9 cellular contexts compared by ENCODE assay signal in genomic region chr16:27374231-27374793, GRCh38. TPM values are rescaled to one million over a fixed set of nuclear protein-coding genes. Genes with fewer than 3 reads are reported as not detected.
DNase-seq lines count a peak whose midpoint lies in the region; ATAC-seq lines count a peak whose summit lies in the region.
"Had no signal": no experiment of that assay in that cellular context is flagged by ENCODE, and none has a peak within 500 bp of the region (broad histone marks: within the 10 kb centered on the region; RNA-seq: fewer than 3 reads in every experiment).

No MANE protein-coding gene starts in this region.

- no peaks in the 10 kb centered on the region for H3K27me3 Mint-ChIP-seq in activated naive CD4-positive, alpha-beta T cell treated with anti-CD3 and anti-CD28 coated beads for 36 hours (ENCODE audit: low read depth)
- H3K27me3 Mint-ChIP-seq in activated CD4-positive, alpha-beta memory T cell treated with anti-CD3 and anti-CD28 coated beads for 36 hours: no peaks in the 10 kb centered on the region
- no peaks in the 10 kb centered on the region for H3K27me3 Mint-ChIP-seq in stimulated activated memory B cell treated with anti-CD40 and anti-IgM and Interleukin-4, amounts not matched to agents 10 μg/mL and 1 μg/mL and 100 μg/mL, for 72 hours
- H3K27me3 Mint-ChIP-seq: CD4-positive, CD25-positive, alpha-beta regulatory T cell had no signal

- H3K36me3 Mint-ChIP-seq in activated naive CD4-positive, alpha-beta T cell treated with anti-CD3 and anti-CD28 coated beads for 36 hours (ENCODE audit: low read depth): peaks cover 9% of the 10 kb centered on the region
- H3K36me3 Mint-ChIP-seq in activated CD4-positive, alpha-beta memory T cell treated with anti-CD3 and anti-CD28 coated beads for 36 hours: peaks cover 7% of the 10 kb centered on the region
- H3K36me3 Mint-ChIP-seq in stimulated activated memory B cell treated with anti-CD40 and anti-IgM and Interleukin-4, amounts not matched to agents 10 μg/mL and 1 μg/mL and 100 μg/mL, for 72 hours: no peaks in the 10 kb centered on the region
- H3K36me3 Mint-ChIP-seq: CD4-positive, CD25-positive, alpha-beta regulatory T cell had no signal

- POLR2A ChIA-PET in activated CD4-positive, alpha-beta memory T cell treated with anti-CD3 and anti-CD28 coated beads for 36 hours (lab: Charles Lee): interaction anchor here (1.2 to 2.1 kb wide), 8 partner anchors 13 to 205 kb away, joined by 4 to 17 read pairs (median 6); partner anchors contain the start of gene IL21R

- peaks cover 18% of the 10 kb centered on the region for H3K9me3 Mint-ChIP-seq in activated naive CD4-positive, alpha-beta T cell treated with anti-CD3 and anti-CD28 coated beads for 36 hours
- H3K9me3 Mint-ChIP-seq in activated CD4-positive, alpha-beta memory T cell treated with anti-CD3 and anti-CD28 coated beads for 36 hours: peaks cover 18% of the 10 kb centered on the region
- peaks cover 3% of the 10 kb centered on the region for H3K9me3 Mint-ChIP-seq in stimulated activated memory B cell treated with anti-CD40 and anti-IgM and Interleukin-4, amounts not matched to agents 10 μg/mL and 1 μg/mL and 100 μg/mL, for 72 hours

- ATAC-seq in HG03064 (IDR thresholded peaks at IDR 0.05; ENCODE audit: low read depth, unreplicated experiment) (peak; percentile 37), left colon (no peak), HG03025 (IDR thresholded peaks at IDR 0.05; ENCODE audit: low FRiP score, unreplicated experiment) (no peak)
- ATAC-seq in stimulated activated memory B cell treated with anti-CD40 and anti-IgM and Interleukin-4, amounts not matched to agents 10 μg/mL and 1 μg/mL and 100 μg/mL, for 72 hours: peak; percentile 68

- no peak overlapping the region for H3K4me3 Mint-ChIP-seq in activated naive CD4-positive, alpha-beta T cell treated with anti-CD3 and anti-CD28 coated beads for 36 hours
- H3K4me3 Mint-ChIP-seq in activated CD4-positive, alpha-beta memory T cell treated with anti-CD3 and anti-CD28 coated beads for 36 hours: no peak overlapping the region
- H3K4me3 Mint-ChIP-seq in stimulated activated memory B cell treated with anti-CD40 and anti-IgM and Interleukin-4, amounts not matched to agents 10 μg/mL and 1 μg/mL and 100 μg/mL, for 72 hours: no peak overlapping the region
- H3K4me3 Mint-ChIP-seq: CD4-positive, CD25-positive, alpha-beta regulatory T cell had no signal

- H3K4me1 Mint-ChIP-seq in activated naive CD4-positive, alpha-beta T cell treated with anti-CD3 and anti-CD28 coated beads for 36 hours (ENCODE audit: low read depth): peaks cover 49% of the 10 kb centered on the region
- peaks cover 41% of the 10 kb centered on the region for H3K4me1 Mint-ChIP-seq in activated CD4-positive, alpha-beta memory T cell treated with anti-CD3 and anti-CD28 coated beads for 36 hours (ENCODE audit: low read depth)
- peaks cover 29% of the 10 kb centered on the region for H3K4me1 Mint-ChIP-seq in stimulated activated memory B cell treated with anti-CD40 and anti-IgM and Interleukin-4, amounts not matched to agents 10 μg/mL and 1 μg/mL and 100 μg/mL, for 72 hours

- intact Hi-C loops in activated naive CD4-positive, alpha-beta T cell treated with anti-CD3 and anti-CD28 coated beads for 36 hours (cut with micrococcal nuclease): loop anchor here (1.0 kb wide), 1 partner anchor 28 kb away; the partner anchor contains the start of gene IL21R
- intact Hi-C loops in activated CD4-positive, alpha-beta memory T cell treated with anti-CD3 and anti-CD28 coated beads for 36 hours (cut with micrococcal nuclease): loop anchor here (2.0 kb wide), 2 partner anchors 30 to 52 kb away; no protein-coding TSS in a partner anchor
- intact Hi-C loops in left colon (cut with DNase I, micrococcal nuclease): loop anchor here in 1 of 2 donors (5.0 kb wide), 1 partner anchor 192 kb away; no protein-coding TSS in a partner anchor

- CTCF ChIA-PET in activated naive CD4-positive, alpha-beta T cell treated with anti-CD3 and anti-CD28 coated beads for 36 hours (lab: Charles Lee): interaction anchor here (0.7 to 11.6 kb wide), 14 partner anchors 9 to 223 kb away, joined by 3 to 132 read pairs (median 6); partner anchors contain the start of gene IL21R
- CTCF ChIA-PET in activated CD4-positive, alpha-beta memory T cell treated with anti-CD3 and anti-CD28 coated beads for 36 hours (lab: Charles Lee): interaction anchor here (1.0 to 3.5 kb wide), 11 partner anchors 9 to 222 kb away, joined by 3 to 25 read pairs (median 5); no protein-coding TSS in a partner anchor

- no peak overlapping the region for H3K27ac Mint-ChIP-seq in activated naive CD4-positive, alpha-beta T cell treated with anti-CD3 and anti-CD28 coated beads for 36 hours
- H3K27ac Mint-ChIP-seq in activated CD4-positive, alpha-beta memory T cell treated with anti-CD3 and anti-CD28 coated beads for 36 hours: no peak overlapping the region
- H3K27ac Mint-ChIP-seq in stimulated activated memory B cell treated with anti-CD40 and anti-IgM and Interleukin-4, amounts not matched to agents 10 μg/mL and 1 μg/mL and 100 μg/mL, for 72 hours: no peak overlapping the region
- H3K27ac Mint-ChIP-seq: CD4-positive, CD25-positive, alpha-beta regulatory T cell had no signal

- DNase-seq in activated naive CD4-positive, alpha-beta T cell treated with anti-CD3 and anti-CD28 coated beads for 36 hours: peak; percentile 58
- DNase-seq in activated naive CD4-positive, alpha-beta T cell treated with anti-CD3 and anti-CD28 coated beads, Interleukin-2, amount 50 U/mL, for 16 hours: no peak
- peak; percentile 56 for DNase-seq in activated CD4-positive, alpha-beta memory T cell treated with anti-CD3 and anti-CD28 coated beads for 36 hours
- DNase-seq in left colon (no peak), HT-29 (ENCODE audit: low spot score) (no peak)

RNA-seq across cellular contexts. Expression of gene IL21R, which starts 27.7 kb away (rescaled TPM):
- 10 to 100 TPM; 93.8 to 99.2 TPM for total RNA-seq in activated naive CD4-positive, alpha-beta T cell treated with anti-CD3 and anti-CD28 coated beads for 36 hours
- total RNA-seq in activated CD4-positive, alpha-beta memory T cell treated with anti-CD3 and anti-CD28 coated beads for 36 hours: 10 to 100 TPM; 55.0 to 55.9 TPM
- 1 to 10 TPM in 1 of 2 donors, under 1 TPM in 1; 0.40 to 1.0 TPM for total RNA-seq in left colon
- total RNA-seq in HT-29 (2014; rRNA removed; shearing (Covaris generic)): not detected in 2 replicates

Comparison
In these comparisons a context has a peak if more than half of its experiments do, and no peak if none do; other contexts are left out.
1. DNase-seq: peak in activated naive CD4-positive, alpha-beta T cell treated with anti-CD3 and anti-CD28 coated beads for 36 hours (single experiment) and activated CD4-positive, alpha-beta memory T cell treated with anti-CD3 and anti-CD28 coated beads for 36 hours (single experiment); none in activated naive CD4-positive, alpha-beta T cell treated with anti-CD3 and anti-CD28 coated beads, Interleukin-2, amount 50 U/mL, for 16 hours (single experiment), left colon (0 of 2) and HT-29 (single experiment).
2. ATAC-seq: peak in HG03064 (single experiment) and stimulated activated memory B cell treated with anti-CD40 and anti-IgM and Interleukin-4, amounts not matched to agents 10 μg/mL and 1 μg/mL and 100 μg/mL, for 72 hours (single experiment); none in left colon (single experiment) and HG03025 (single experiment).
3. RNA of gene IL21R, which starts 27.7 kb away (total RNA-seq): 93.8 to 99.2 TPM in activated naive CD4-positive, alpha-beta T cell treated with anti-CD3 and anti-CD28 coated beads for 36 hours and 55.0 to 55.9 TPM in activated CD4-positive, alpha-beta memory T cell treated with anti-CD3 and anti-CD28 coated beads for 36 hours; 0.40 to 1.0 TPM in left colon and not detected in HT-29; every median in the first group is over 10 times any median in the second.